In the genomic region with DNA sequence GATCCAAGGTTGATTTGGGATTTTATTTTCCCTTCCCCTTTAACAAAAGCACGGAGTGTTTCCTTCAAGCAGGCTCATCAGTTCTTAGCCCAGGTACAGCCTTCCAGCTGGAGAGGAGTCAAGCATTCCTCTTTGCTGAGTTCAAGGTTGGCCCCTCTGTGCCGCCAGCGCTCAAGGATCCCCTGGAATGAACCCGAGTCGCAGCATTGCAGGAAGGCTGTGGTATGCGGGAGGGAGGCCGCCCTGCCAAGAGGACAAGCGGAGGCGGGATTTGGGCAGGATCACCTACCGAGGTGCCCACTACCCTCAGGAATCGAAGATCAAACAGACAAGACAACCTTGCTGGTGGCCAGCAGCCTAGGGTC, we compare ENCODE assay signal across 10 cellular contexts. TPM values are rescaled to one million over a fixed set of nuclear protein-coding genes. Genes with fewer than 3 reads are reported as not detected.
DNase-seq lines count a peak whose midpoint lies in the region; ATAC-seq and TF ChIP-seq lines count a peak whose summit lies in the region.
"Had no signal": no experiment of that assay in that cellular context is flagged by ENCODE, and none has a peak within 500 bp of the region (broad histone marks: within the 10 kb centered on the region; RNA-seq: fewer than 3 reads in every experiment).

No MANE protein-coding gene starts in this region.

- peak overlapping the region; percentile 74 for H3K18ac ChIP-seq in neuronal stem cell (ENCODE audit: low read length)

- H3K4me3 ChIP-seq in RWPE2 (ENCODE audit: severe bottlenecking): no peak overlapping the region
- no peak overlapping the region for H3K4me3 ChIP-seq in neuronal stem cell (ENCODE audit: low read length in 2 of 2)
- H3K4me3 ChIP-seq in uterus: no peak overlapping the region
- no peak overlapping the region for H3K4me3 ChIP-seq in HAP-1

- H2BK120ac ChIP-seq in neuronal stem cell (ENCODE audit: low read depth, low read length): no peak overlapping the region

- no peak overlapping the region for H4K8ac ChIP-seq in neuronal stem cell (ENCODE audit: low read depth, low read length)

- no peaks in the 10 kb centered on the region for H3K36me3 ChIP-seq in RWPE2 (ENCODE audit: low read depth)
- H3K36me3 ChIP-seq in neuronal stem cell (replicated peaks in 1 of 2; ENCODE audit: control insufficient read depth in 2 of 2, insufficient read depth in 2 of 2, low read length in 2 of 2): no peaks in the 10 kb centered on the region
- no peaks in the 10 kb centered on the region for H3K36me3 ChIP-seq in uterus
- H3K36me3 ChIP-seq in HAP-1 (replicated peaks): no peaks in the 10 kb centered on the region

- no CpG with 5 or more reads among the region's 11 CpGs for WGBS in neuronal stem cell (ENCODE audit: extremely low coverage in 2 of 2, insufficient read length in 2 of 2, insufficient replicate concordance in 1 of 2), 2 donors

- no peak overlapping the region for H3K4me2 ChIP-seq in neuronal stem cell (ENCODE audit: insufficient read depth, low read length, poor library complexity, severe bottlenecking)

- H3K4me1 Mint-ChIP-seq in CD4-positive, alpha-beta T cell (ENCODE audit: low read depth): no peaks in the 10 kb centered on the region
- H3K4me1 Mint-ChIP-seq: activated CD4-positive, alpha-beta T cell treated with anti-CD3 and anti-CD28 coated beads, Interleukin-2, amount 10 ng/mL, durations not matched to agents 24 days and 14 days had no signal

- H3K9me3 ChIP-seq in RWPE2 (ENCODE audit: severe bottlenecking) (no peaks in the 10 kb centered on the region), neuronal stem cell (replicated peaks in 1 of 2; ENCODE audit: control insufficient read depth in 2 of 2, insufficient read depth in 1 of 2, low read depth in 1 of 2, low read length in 2 of 2) (peaks cover 3 to 6% of the 10 kb centered on the region in 2 donors), uterus (no peaks in the 10 kb centered on the region), HAP-1 (no peaks in the 10 kb centered on the region)
- H3K9me3 ChIP-seq in CD4-positive, alpha-beta T cell (ENCODE audit: control insufficient read depth, low read length): no peaks in the 10 kb centered on the region

- no peaks in the 10 kb centered on the region for H3K27me3 Mint-ChIP-seq in CD4-positive, alpha-beta T cell

- no peaks in the 10 kb centered on the region for H3K9me3 Mint-ChIP-seq in CD4-positive, alpha-beta T cell
- H3K9me3 Mint-ChIP-seq: HFFc6 had no signal

- H2BK5ac ChIP-seq in neuronal stem cell (ENCODE audit: low read length): no peak overlapping the region

- peak; percentile 67 for ATAC-seq in RWPE2 (ENCODE audit: low read depth)
- ATAC-seq in CD4-positive, alpha-beta T cell (ENCODE audit: poor library complexity): no peak
- ATAC-seq in stimulated activated naive CD8-positive, alpha-beta T cell treated with anti-CD3 and anti-CD28 coated beads, Interleukin-15, Interleukin-2, amounts not matched to agents 100 U/mL and 50 U/mL, for 24 hours: no peak

- H3K36me3 Mint-ChIP-seq in CD4-positive, alpha-beta T cell (ENCODE audit: low read depth): no peaks in the 10 kb centered on the region

- no peak overlapping the region for H2BK15ac ChIP-seq in neuronal stem cell (ENCODE audit: low read length)

- no peak for DNase-seq in RWPE2 (ENCODE audit: low spot score)
- DNase-seq in fibroblast of peridontal ligament (ENCODE audit: extremely low read depth): peak; percentile 31
- no peak for DNase-seq in neuronal stem cell (ENCODE audit: low spot score)
- DNase-seq in uterus: peak; percentile 82 to 85
- DNase-seq in CD4-positive, alpha-beta T cell: no peak
- no peak for DNase-seq in stimulated activated naive CD8-positive, alpha-beta T cell treated with anti-CD3 and anti-CD28 coated beads, Interleukin-15, Interleukin-2, amounts not matched to agents 100 U/mL and 50 U/mL, for 24 hours
- no peak for DNase-seq in HAP-1 (ENCODE audit: low spot score in 2 of 2)
- DNase-seq: activated CD4-positive, alpha-beta T cell treated with anti-CD3 and anti-CD28 coated beads, Interleukin-2, amount 10 ng/mL, durations not matched to agents 24 days and 14 days; HFFc6; SHP77 had no signal

- H2AK5ac ChIP-seq in neuronal stem cell (ENCODE audit: low read depth, low read length): peak overlapping the region; percentile 26

- peaks cover 33% of the 10 kb centered on the region for H3K4me1 ChIP-seq in RWPE2 (ENCODE audit: insufficient read depth, poor library complexity, severe bottlenecking)
- H3K4me1 ChIP-seq in neuronal stem cell (ENCODE audit: control insufficient read depth in 2 of 2, insufficient read depth in 1 of 2, low read depth in 1 of 2, low read length in 2 of 2): peaks cover 4 to 9% of the 10 kb centered on the region in 2 donors
- peaks cover 9 to 18% of the 10 kb centered on the region in 2 donors for H3K4me1 ChIP-seq in uterus
- no peaks in the 10 kb centered on the region for H3K4me1 ChIP-seq in HAP-1

- intact Hi-C loops in uterus (cut with DNase I; ENCODE audit: low total_unique reads): no loop called here
- intact Hi-C loops in CD4-positive, alpha-beta T cell (cut with DNase I, micrococcal nuclease): no loop called here

- in situ Hi-C loops in HAP-1 (cut with MboI; ENCODE audit: low sequenced_read_pairs): no loop called here

- no peaks in the 10 kb centered on the region for H3K79me1 ChIP-seq in neuronal stem cell (ENCODE audit: low read depth, low read length)

- no peak overlapping the region for H4K91ac ChIP-seq in neuronal stem cell (ENCODE audit: low read depth, low read length, poor library complexity)

- H3K27ac ChIP-seq in RWPE2 (ENCODE audit: poor library complexity, severe bottlenecking): peak overlapping the region; percentile 79
- no peak overlapping the region for H3K27ac ChIP-seq in neuronal stem cell (replicated peaks; ENCODE audit: low read length)
- H3K27ac ChIP-seq in uterus: peak overlapping the region; percentile 72 to 76
- no peak overlapping the region for H3K27ac ChIP-seq in CD4-positive, alpha-beta T cell (ENCODE audit: low read depth, low read length)

- H2AFZ ChIP-seq in neuronal stem cell (ENCODE audit: low read length): no peak overlapping the region

- peak overlapping the region; percentile 18 for H3K23ac ChIP-seq in neuronal stem cell (ENCODE audit: low read depth, low read length, poor library complexity)

- POLR2A ChIA-PET in CD4-positive, alpha-beta T cell (lab: Charles Lee): no interaction called here

- H3K14ac ChIP-seq in neuronal stem cell (ENCODE audit: low read length): no peak overlapping the region

- no peak overlapping the region for H3K4me3 Mint-ChIP-seq in CD4-positive, alpha-beta T cell
- H3K4me3 Mint-ChIP-seq: activated CD4-positive, alpha-beta T cell treated with anti-CD3 and anti-CD28 coated beads, Interleukin-2, amount 10 ng/mL, durations not matched to agents 24 days and 14 days; HFFc6 had no signal

- H3K27ac Mint-ChIP-seq in CD4-positive, alpha-beta T cell: no peak overlapping the region
- H3K27ac Mint-ChIP-seq: activated CD4-positive, alpha-beta T cell treated with anti-CD3 and anti-CD28 coated beads, Interleukin-2, amount 10 ng/mL, durations not matched to agents 24 days and 14 days; HFFc6 had no signal

- H3K27me3 ChIP-seq in RWPE2 (ENCODE audit: insufficient read depth, poor library complexity, severe bottlenecking) (no peaks in the 10 kb centered on the region), neuronal stem cell (ENCODE audit: control insufficient read depth in 3 of 3, insufficient read depth in 3 of 3, low read depth in 1 of 3, low read length in 3 of 3) (peaks cover 0 to 19% (median 0%) of the 10 kb centered on the region in 3 experiments), uterus (no peaks in the 10 kb centered on the region), HAP-1 (ENCODE audit: low read depth) (no peaks in the 10 kb centered on the region)
- H3K27me3 ChIP-seq in CD4-positive, alpha-beta T cell (ENCODE audit: control insufficient read depth, insufficient read depth, low read length): no peaks in the 10 kb centered on the region

- no peak overlapping the region for H2BK12ac ChIP-seq in neuronal stem cell (ENCODE audit: low read length)

- H3K4ac ChIP-seq in neuronal stem cell (ENCODE audit: low read length): no peak overlapping the region

- H3K9ac ChIP-seq in neuronal stem cell (ENCODE audit: low read depth, low read length, poor library complexity): no peak overlapping the region

- TF ChIP-seq CTCF in RWPE2 (IDR thresholded peaks at IDR 0.05; ENCODE audit: poor library complexity, severe bottlenecking) (no peak), uterus (IDR thresholded peaks at IDR 0.05) (no peak)
- TF ChIP-seq CTCF in CD4-positive, alpha-beta T cell (IDR thresholded peaks at IDR 0.05): no peak

- CTCF ChIA-PET in CD4-positive, alpha-beta T cell (lab: Charles Lee): no interaction called here

- no peak for TF ChIP-seq POLR2A in uterus (IDR thresholded peaks at IDR 0.05)

RNA-seq across cellular contexts. Expression of a gene that starts 53.9 kb away (rescaled TPM):
- polyA plus RNA-seq in neuronal stem cell (2013, experiment 1 of 2): 80.7 TPM
- polyA plus RNA-seq in neuronal stem cell (2013, experiment 2 of 2): 80.2 TPM
- 100 to 1,000 TPM in 2 of 4 donors, 10 to 100 TPM in 2; 65.1 to 436 (median 102) TPM for total RNA-seq in uterus
- total RNA-seq in CD4-positive, alpha-beta T cell: 100 to 1,000 TPM; 133 to 140 TPM

Comparison
In these comparisons a context has a peak if more than half of its experiments do, and no peak if none do; other contexts are left out.
1. DNase-seq: peak in fibroblast of peridontal ligament (single experiment) and uterus (2 of 2); none in RWPE2 (single experiment), neuronal stem cell (single experiment), CD4-positive, alpha-beta T cell (0 of 10), stimulated activated naive CD8-positive, alpha-beta T cell treated with anti-CD3 and anti-CD28 coated beads, Interleukin-15, Interleukin-2, amounts not matched to agents 100 U/mL and 50 U/mL, for 24 hours (single experiment) and HAP-1 (0 of 2).
2. H3K27ac ChIP-seq: peak in RWPE2 (single experiment) and uterus (2 of 2); none in neuronal stem cell (single experiment) and CD4-positive, alpha-beta T cell (single experiment).